8 cellular contexts compared by ENCODE assay signal in the genomic region with DNA sequence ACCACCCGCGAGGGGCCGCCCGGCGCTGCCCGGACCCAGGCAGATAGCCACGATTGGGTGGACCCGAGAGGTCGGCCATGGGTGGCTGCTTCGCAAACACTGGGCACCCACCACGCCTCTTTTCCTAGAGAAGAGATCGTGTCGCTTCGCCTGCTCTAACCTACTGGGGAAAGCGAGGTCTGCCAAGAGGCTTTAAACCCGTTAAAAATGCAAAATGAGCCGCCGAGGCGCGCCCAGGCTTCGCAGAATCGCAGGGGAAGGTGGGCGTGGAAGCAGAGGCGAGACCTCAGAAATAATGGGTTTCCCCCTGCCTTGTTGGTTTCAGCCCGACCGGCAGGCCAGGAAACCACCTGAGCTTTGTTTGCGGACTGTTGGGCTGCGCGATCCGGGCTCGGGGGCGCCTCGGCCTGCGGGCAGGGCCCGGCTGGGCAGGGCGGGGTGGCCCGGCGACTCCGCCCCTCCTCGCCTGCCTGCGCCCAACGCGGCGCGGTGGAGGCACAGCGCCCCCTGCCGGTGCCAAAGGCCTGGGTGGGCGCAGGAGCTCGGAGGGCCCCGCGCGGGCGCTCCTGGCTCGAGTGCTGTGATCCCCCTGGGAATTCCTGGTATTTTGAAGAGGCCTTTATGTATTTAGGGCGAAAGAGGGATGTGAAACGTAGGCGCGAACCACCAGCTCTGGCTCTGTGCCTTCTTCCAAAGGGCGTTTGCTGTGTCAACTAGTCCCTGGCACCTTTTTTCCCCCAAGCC. TPM values are rescaled to one million over a fixed set of nuclear protein-coding genes. Genes with fewer than 3 reads are reported as not detected.
A peak's percentile ranks its signal among the peaks of the same experiment; 100 is the strongest.
DNase-seq lines count a peak whose midpoint lies in the region; ATAC-seq and TF ChIP-seq lines count a peak whose summit lies in the region.

No MANE protein-coding gene starts in this region.

- H3K9me3 ChIP-seq in Karpas-422 (ENCODE audit: low read length) (no peaks in the 10 kb centered on the region), stomach smooth muscle (ENCODE audit: control insufficient read depth in 2 of 2, low read length in 2 of 2) (no peaks in the 10 kb centered on the region)

- peaks cover 16% of the 10 kb centered on the region for H3K27me3 Mint-ChIP-seq in neural crest cell (ENCODE audit: low read depth)

- H3K4me3 Mint-ChIP-seq in neural crest cell, result no peak overlapping the region

- POLR2A ChIA-PET in RWPE1 (lab: Yijun Ruan, JAX; ENCODE audit: low non-redundant PET), result interaction anchor here (0.6 to 1.0 kb wide), 3 partner anchors 226 to 1369 kb away, joined by 3 to 5 read pairs (median 4); no protein-coding TSS in a partner anchor

- H2AFZ ChIP-seq in Karpas-422 (ENCODE audit: low read length), result no peak overlapping the region

- peaks cover 34% of the 10 kb centered on the region for H3K36me3 Mint-ChIP-seq in neural crest cell (ENCODE audit: low read depth)

- H3K9ac ChIP-seq in Karpas-422 (ENCODE audit: low read length), result 0 out of 2 replicates have a peak overlapping the region, but pooled peaks have one; percentile 7
- H3K9ac ChIP-seq in stomach smooth muscle (ENCODE audit: low read length in 2 of 2), result peak overlapping the region; percentile 96 to 98

- H4K20me1 ChIP-seq in Karpas-422 (ENCODE audit: insufficient read depth, low read depth, low read length), result no peaks in the 10 kb centered on the region

- H3K4me2 ChIP-seq in Karpas-422 (ENCODE audit: low read depth, low read length, poor library complexity, severe bottlenecking), result peak overlapping the region; percentile 51

- peak overlapping the region; percentile 40; the same call in 1 of the 2 replicates for H3K4me3 ChIP-seq in Karpas-422 (ENCODE audit: low read length)
- peak overlapping the region; percentile 97 for H3K4me3 ChIP-seq in fibroblast of villous mesenchyme (ENCODE audit: low read depth, low read length)
- peak overlapping the region; percentile 97 to 98 for H3K4me3 ChIP-seq in stomach smooth muscle (ENCODE audit: low read length in 2 of 2)

- H3K27ac ChIP-seq in Karpas-422 (ENCODE audit: low read length) (no peak overlapping the region), RWPE1 (peak overlapping the region; percentile 97), stomach smooth muscle (ENCODE audit: low read length) (peak overlapping the region; percentile 96)

- peak; percentile 74 for ATAC-seq in GM21786 (IDR thresholded peaks at IDR 0.05; ENCODE audit: unreplicated experiment)

- peak overlapping the region; percentile 93 for H3K27ac Mint-ChIP-seq in neural crest cell (ENCODE audit: unreplicated experiment)

- peaks cover 36% of the 10 kb centered on the region for H3K4me1 ChIP-seq in Karpas-422 (ENCODE audit: low read length)
- H3K4me1 ChIP-seq in stomach smooth muscle (ENCODE audit: control insufficient read depth, insufficient read depth, low read length), result peaks cover 15% of the 10 kb centered on the region

- CTCF ChIA-PET in RWPE1 (lab: Yijun Ruan, JAX), result interaction anchor here (0.5 to 2.1 kb wide), 38 partner anchors 12 to 1700 kb away, joined by 3 to 12 read pairs (median 3); no protein-coding TSS in a partner anchor

- H3K36me3 ChIP-seq in Karpas-422 (ENCODE audit: insufficient read depth, low read length), result no peaks in the 10 kb centered on the region
- H3K36me3 ChIP-seq in stomach smooth muscle (ENCODE audit: control insufficient read depth in 2 of 2, insufficient read depth in 2 of 2, low read length in 2 of 2), result no peaks in the 10 kb centered on the region

- no peaks in the 10 kb centered on the region for H3K79me2 ChIP-seq in Karpas-422 (ENCODE audit: low read length)

- TF ChIP-seq CTCF in RWPE1 (conservative IDR thresholded peaks at IDR 0.05; ENCODE audit: low read depth) (peak; percentile 97), fibroblast of villous mesenchyme (IDR thresholded peaks at IDR 0.05; ENCODE audit: insufficient read depth, low read depth, low read length) (peak; percentile 80), neural crest cell (conservative IDR thresholded peaks at IDR 0.05) (peak; percentile 97)

- no peaks in the 10 kb centered on the region for H3K9me2 ChIP-seq in Karpas-422 (replicated peaks; ENCODE audit: insufficient read depth, low read length)

- no peaks in the 10 kb centered on the region for H3K9me3 Mint-ChIP-seq in neural crest cell

- H3K4me1 Mint-ChIP-seq in neural crest cell, result peaks cover 36% of the 10 kb centered on the region

- 0 out of 2 replicates have a peak, but pooled peaks cover 2% of the 10 kb centered on the region for H3K27me3 ChIP-seq in Karpas-422 (ENCODE audit: low read length)
- no peaks in the 10 kb centered on the region for H3K27me3 ChIP-seq in stomach smooth muscle (ENCODE audit: control insufficient read depth in 1 of 2, insufficient read depth in 2 of 2, low read length in 2 of 2)

- peak; percentile 89 for DNase-seq in EH (ENCODE audit: low read depth)
- peak; percentile 91 for DNase-seq in Karpas-422
- DNase-seq in RWPE1 (ENCODE audit: low spot score), result peak; percentile 88
- DNase-seq in activated gamma-delta T cell (lab: John Stamatoyannopoulos, UW), result peak; percentile 40
- DNase-seq in fibroblast of villous mesenchyme (ENCODE audit: low read depth), result peak; percentile 90
- peak; percentile 90 for DNase-seq in neural crest cell (ENCODE audit: low read depth, low spot score)

RNA-seq across cellular contexts. Expression of a gene that starts 1.6 kb away (rescaled TPM):
- total RNA-seq in Karpas-422 (2014; rRNA removed; shearing (Covaris generic); ENCODE audit: low replicate concordance), result 2.2 and 2.8 TPM in 2 replicates
- total RNA-seq in fibroblast of villous mesenchyme (263 TPM in 2 replicates), neural crest cell (376 and 380 TPM in 2 replicates)

Comparison
In these comparisons a context has a peak if more than half of its experiments do, and no peak if none do; other contexts are left out.
1. DNase-seq: peak in every context shown above with its lines; median percentile 91 in Karpas-422; 90 in fibroblast of villous mesenchyme; 90 in neural crest cell; 89 in EH; 88 in RWPE1; 40 in activated gamma-delta T cell.
2. H3K4me3 ChIP-seq: peak in every context shown above with its lines; median percentile 98 in stomach smooth muscle; 97 in fibroblast of villous mesenchyme; 40 in Karpas-422.
3. RNA of a gene that starts 1.6 kb away (total RNA-seq): 376 to 380 TPM in neural crest cell and 263 TPM in fibroblast of villous mesenchyme; 2.2 to 2.8 TPM in Karpas-422; every median in the first group is over 10 times any median in the second.
4. Peak in every context shown above with its lines, with median percentiles within 50 percentile points of each other: CTCF ChIP-seq.